Comparison of ENCODE assay signal across 8 cellular contexts in genomic region chr11:75565221-75565814, GRCh38.
DNase-seq lines count a peak whose midpoint lies in the region; TF ChIP-seq lines count a peak whose summit lies in the region.

No MANE protein-coding gene starts in this region.

- H3K9ac ChIP-seq in iPS-20b (ENCODE audit: low read depth, low read length): peak overlapping the region; percentile 99; the same call in 1 of the 2 replicates
- H3K9ac ChIP-seq in stomach smooth muscle (ENCODE audit: low read length in 2 of 2): peak overlapping the region; percentile 98

- peak overlapping the region; percentile 77 for H3K4me3 ChIP-seq in HFF-Myc (replicated peaks; ENCODE audit: low read depth, low read length)
- peak overlapping the region; percentile 80 for H3K4me3 ChIP-seq in astrocyte of the cerebellum (ENCODE audit: low read depth, low read length)
- peak overlapping the region; percentile 95; the same call in 1 of the 2 replicates for H3K4me3 ChIP-seq in iPS-20b (ENCODE audit: low read length)
- H3K4me3 ChIP-seq in stomach smooth muscle (ENCODE audit: low read length in 2 of 2): peak overlapping the region; percentile 75 to 96

- peaks cover 61% of the 10 kb centered on the region for H3K36me3 ChIP-seq in iPS-20b (ENCODE audit: insufficient read depth, low read depth, low read length)
- peaks cover 35 to 36% of the 10 kb centered on the region in 2 donors for H3K36me3 ChIP-seq in stomach smooth muscle (ENCODE audit: control insufficient read depth in 2 of 2, insufficient read depth in 2 of 2, low read length in 2 of 2)

- H3K27ac ChIP-seq in iPS-20b (ENCODE audit: low read length) (peak overlapping the region; percentile 7), stomach smooth muscle (ENCODE audit: low read length) (peak overlapping the region; percentile 99)

- H3K27me3 ChIP-seq in iPS-20b (ENCODE audit: insufficient read depth, low read length) (no peaks in the 10 kb centered on the region), stomach smooth muscle (ENCODE audit: control insufficient read depth in 1 of 2, insufficient read depth in 2 of 2, low read length in 2 of 2) (no peaks in the 10 kb centered on the region)

- H3K9me3 ChIP-seq in iPS-20b (ENCODE audit: insufficient read depth, low read depth, low read length) (no peaks in the 10 kb centered on the region), stomach smooth muscle (ENCODE audit: control insufficient read depth in 2 of 2, low read length in 2 of 2) (no peaks in the 10 kb centered on the region)

- DNase-seq in HFF-Myc (ENCODE audit: extremely low read depth, low read depth) (peak; percentile 83), astrocyte of the cerebellum (ENCODE audit: low read depth) (no peak), SHP77 (lab: John Stamatoyannopoulos, UW) (no peak), germinal center (ENCODE audit: low spot score) (no peak), SIG-M5 treated with dmso at 0.1 percent for 504 hours (lab: John Stamatoyannopoulos, UW; ENCODE audit: unreplicated experiment) (no peak), DMS 273 treated with DMSO at 0.1 percent for 48 hours (lab: John Stamatoyannopoulos, UW) (no peak)

- in situ Hi-C loops in astrocyte of the cerebellum (cut with HindIII; ENCODE audit: low sequenced_read_pairs): no loop called here

- TF ChIP-seq CTCF in HFF-Myc (IDR thresholded peaks at IDR 0.05; ENCODE audit: low read depth, low read length, missing control alignments) (no peak), astrocyte of the cerebellum (IDR thresholded peaks at IDR 0.05; ENCODE audit: low read depth, low read length, missing control alignments) (no peak)

- peaks cover 28% of the 10 kb centered on the region for H3K4me1 ChIP-seq in iPS-20b (ENCODE audit: insufficient read depth, low read length)
- peaks cover 75% of the 10 kb centered on the region for H3K4me1 ChIP-seq in stomach smooth muscle (ENCODE audit: control insufficient read depth, insufficient read depth, low read length)
